25 cellular contexts compared by ENCODE assay signal in the genomic region with DNA sequence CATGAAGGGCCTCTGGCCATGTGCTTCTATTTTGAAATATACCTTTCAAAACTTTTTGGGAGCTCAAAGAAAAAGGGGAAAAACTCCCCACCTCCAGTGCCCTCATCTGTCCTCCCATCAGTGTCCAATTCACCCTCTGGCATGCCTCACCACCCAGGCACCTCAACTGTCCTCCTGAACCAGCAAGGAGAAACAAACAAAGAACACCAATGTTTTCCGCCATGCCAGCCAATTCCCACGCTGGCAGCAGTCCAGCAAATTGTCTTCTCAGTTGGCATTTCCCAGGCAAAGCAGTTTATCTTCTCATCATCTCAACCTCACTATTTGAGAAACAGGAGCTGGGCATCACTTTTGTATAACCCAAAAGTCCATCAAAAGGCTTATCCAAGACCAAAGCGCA.
"Had no signal": no experiment of that assay in that cellular context is flagged by ENCODE, and none has a peak within 500 bp of the region (broad histone marks: within the 10 kb centered on the region; RNA-seq: fewer than 3 reads in every experiment).

No MANE protein-coding gene starts in this region.

- DNase-seq: Kasumi-1; MV-4-11; NCI-H1048; NCI-H1105; NCI-H1417; NCI-H1436 treated with DMSO at 0.1 percent for 48 hours; NCI-H1694; NCI-H187 treated with DMSO at 0.1 percent for 48 hours; NCI-H2029 treated with DMSO at 0.1 percent for 48 hours; NCI-H2171 treated with DMSO at 0.1 percent for 48 hours; NCI-H226; NCI-H524; NCI-H526 treated with DMSO at 0.1 percent for 48 hours; NCI-H748 treated with DMSO at 0.1 percent for 48 hours; NK-92 treated with Interleukin-12 subunit alpha and Interleukin-12 subunit beta, amount 100 ng/mL, for 24 hours; PC-3; SHP77 treated with DMSO at 0.1 percent for 48 hours; SJCRH30; T-cell had no signal

- H3K36me3 ChIP-seq: SJCRH30 had no signal

- H3K9ac ChIP-seq: KMS-11 had no signal

- H3K4me1 ChIP-seq: SJCRH30 had no signal

- H3K4me3 ChIP-seq: K562, SJCRH30, SK-N-MC had no signal

- ATAC-seq: K562, Panc1, PC-3, Right ventricle myocardium inferior, T-cell had no signal

- H3K27ac ChIP-seq: HL-60, KMS-11, SJCRH30, SK-N-MC had no signal

- H3K4me2 ChIP-seq: KMS-11 had no signal
